8 cellular contexts compared by ENCODE assay signal in the genomic region with DNA sequence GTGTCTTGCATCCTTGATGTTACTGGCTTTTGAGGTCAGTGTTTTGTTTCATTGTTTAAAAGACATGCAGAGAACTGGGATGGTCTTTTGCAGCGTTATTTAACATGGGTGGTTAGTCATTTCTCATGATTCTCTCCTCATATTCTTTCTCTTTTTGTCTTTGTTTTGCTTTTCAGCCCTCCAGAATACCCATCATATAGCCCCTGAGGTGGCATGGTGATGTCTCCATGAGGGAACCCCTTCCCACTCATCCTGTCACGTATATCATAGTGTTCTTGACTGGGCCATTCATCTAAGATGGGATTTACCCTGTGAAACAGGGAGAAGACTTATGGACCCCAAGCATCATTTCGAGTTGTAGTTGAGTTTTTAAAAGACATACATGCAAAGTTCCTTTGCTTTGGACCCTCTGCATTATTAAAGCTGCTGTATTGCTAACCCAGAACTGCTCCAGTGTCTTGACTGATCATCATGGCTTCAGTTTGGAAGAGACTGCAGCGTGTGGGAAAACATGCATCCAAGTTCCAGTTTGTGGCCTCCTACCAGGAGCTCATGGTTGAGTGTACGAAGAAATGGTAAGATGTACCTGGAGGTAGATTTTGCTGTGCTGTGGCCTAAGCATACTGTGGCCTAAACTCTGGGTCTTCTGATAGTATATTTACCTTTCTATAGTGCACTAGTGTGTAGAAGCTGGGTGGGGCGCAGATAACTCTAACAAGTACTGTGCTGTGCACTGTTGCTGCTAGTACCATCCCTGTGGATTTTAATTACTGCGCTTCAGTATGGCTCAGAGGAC. TPM values are rescaled to one million over a fixed set of nuclear protein-coding genes. Genes with fewer than 3 reads are reported as not detected.
DNase-seq lines count a peak whose midpoint lies in the region; ATAC-seq, FAIRE-seq and TF ChIP-seq lines count a peak whose summit lies in the region.

No MANE protein-coding gene starts in this region.

- no peaks in the 10 kb centered on the region for H3K9me2 ChIP-seq in HCT116 (ENCODE audit: insufficient read depth)

- no peak overlapping the region for H2AFZ ChIP-seq in HCT116 (ENCODE audit: low read depth, low read length, poor library complexity, severe bottlenecking)
- peak overlapping the region; percentile 64 for H2AFZ ChIP-seq in astrocyte (ENCODE audit: low read depth, low read length)

- H3K4me1 Mint-ChIP-seq in astrocyte (ENCODE audit: low read depth, unreplicated experiment): peaks cover 21% of the 10 kb centered on the region

- H3K27ac ChIP-seq in 22Rv1: peak overlapping the region; percentile 69
- peak overlapping the region; percentile 69 for H3K27ac ChIP-seq in HCT116 (ENCODE audit: low read depth, low read length)
- peak overlapping the region; percentile 68 for H3K27ac ChIP-seq in astrocyte (ENCODE audit: low read depth, low read length)
- H3K27ac ChIP-seq in lung (ENCODE audit: low read depth in 1 of 2, low read length in 1 of 2): no peak overlapping the region

- FAIRE-seq in astrocyte (lab: Jason Lieb, UNC) (no peak), D721Med (lab: Jason Lieb, UNC) (no peak)

- no peaks in the 10 kb centered on the region for H3K27me3 Mint-ChIP-seq in astrocyte (ENCODE audit: low read depth, unreplicated experiment)

- H3K4me3 ChIP-seq in HCT116 (replicated peaks in 1 of 2; ENCODE audit: low read depth in 1 of 2, low read length in 2 of 2) (peak overlapping the region; percentile 79 to 80), astrocyte (ENCODE audit: insufficient read depth, low read depth, low read length) (peak overlapping the region; percentile 94), lung (peak overlapping the region; percentile 81)

- ATAC-seq in HCT116 (no peak), lung (ENCODE audit: insufficient read depth, low FRiP score) (no peak), HG02571 (IDR thresholded peaks at IDR 0.05; ENCODE audit: unreplicated experiment) (no peak)

- peaks cover 13% of the 10 kb centered on the region for H3K36me3 Mint-ChIP-seq in astrocyte (ENCODE audit: low read depth, unreplicated experiment)

- TSS peak; percentile 32 for BruUV-seq in HCT116 (replicated peaks; lab: Mats Ljungman, UMichigan)

- H3K4me1 ChIP-seq in HCT116 (ENCODE audit: control insufficient read depth in 1 of 2, insufficient read depth in 2 of 2, low read length in 2 of 2) (peaks cover 8 to 36% of the 10 kb centered on the region in 2 experiments), astrocyte (ENCODE audit: insufficient read depth, low read length) (peaks cover 27% of the 10 kb centered on the region), lung (ENCODE audit: control insufficient read depth in 2 of 2, insufficient read depth in 2 of 2, low read length in 2 of 2) (peaks cover 4 to 19% of the 10 kb centered on the region in 2 donors)

- RAD21 ChIA-PET in HCT116 (lab: Charles Lee; ENCODE audit: low non-redundant PET in 1 of 2, low total read pairs in 2 of 2, uncharacterized antibody in 2 of 2, unreplicated experiment in 2 of 2): no interaction called here

- H3K9ac ChIP-seq in HCT116 (ENCODE audit: low read length): peak overlapping the region; percentile 85
- H3K9ac ChIP-seq in astrocyte (ENCODE audit: low read length): peak overlapping the region; percentile 88

- peaks cover 9% of the 10 kb centered on the region for H3K9me3 Mint-ChIP-seq in astrocyte (ENCODE audit: unreplicated experiment)

- H3K4me3 Mint-ChIP-seq in astrocyte (ENCODE audit: unreplicated experiment): peak overlapping the region; percentile 88

- no peak for TF ChIP-seq RAD21 in HCT116 (IDR thresholded peaks at IDR 0.05; ENCODE audit: low read depth)

- TF ChIP-seq POLR2A in HCT116 (IDR thresholded peaks at IDR 0.05; ENCODE audit: borderline replicate concordance, extremely low read depth, insufficient read depth, insufficient read length): no peak

- H3K4me2 ChIP-seq in HCT116 (ENCODE audit: low read length) (peak overlapping the region; percentile 81), astrocyte (ENCODE audit: low read length) (peak overlapping the region; percentile 92)

- H3K27me3 ChIP-seq in HCT116 (ENCODE audit: insufficient read depth, low read length): no peaks in the 10 kb centered on the region
- no peaks in the 10 kb centered on the region for H3K27me3 ChIP-seq in astrocyte (ENCODE audit: insufficient read depth, low read length)
- H3K27me3 ChIP-seq in lung (ENCODE audit: control insufficient read depth, insufficient read depth): no peaks in the 10 kb centered on the region

- no peak for TF ChIP-seq CTCF in 22Rv1 (IDR thresholded peaks at IDR 0.05)
- TF ChIP-seq CTCF in HCT116 (IDR thresholded peaks at IDR 0.05 in 2 of 3, conservative IDR thresholded peaks at IDR 0.05 in 1 of 3; ENCODE audit: borderline replicate concordance in 1 of 3, insufficient read depth in 1 of 3, low read depth in 2 of 3, low read length in 2 of 3): no peak
- no peak for TF ChIP-seq CTCF in astrocyte (IDR thresholded peaks at IDR 0.05; ENCODE audit: insufficient read depth, low read depth, low read length)
- TF ChIP-seq CTCF in lung (IDR thresholded peaks at IDR 0.05; ENCODE audit: control extremely low read depth, extremely low read depth): no peak
- TF ChIP-seq CTCF in D721Med (IDR thresholded peaks at IDR 0.05; ENCODE audit: insufficient read depth, missing control alignments): no peak

- H3K27ac Mint-ChIP-seq in astrocyte (ENCODE audit: unreplicated experiment): no peak overlapping the region

- DNase-seq in HCT116 (ENCODE audit: low read depth, low spot score) (no peak), astrocyte (ENCODE audit: low read depth) (no peak), lung (ENCODE audit: low spot score) (no peak), NCI-H1694 (lab: John Stamatoyannopoulos, UW) (no peak), D721Med (ENCODE audit: insufficient read length, low spot score) (no peak)
- DNase-seq in activated CD4-positive, CD25-positive, alpha-beta regulatory T cell (lab: John Stamatoyannopoulos, UW): no peak

- CTCF ChIA-PET in HCT116 (lab: Charles Lee): interaction anchor here (1.5 kb wide), 1 partner anchor 250 kb away, joined by 3 read pairs; no protein-coding TSS in a partner anchor

- no peaks in the 10 kb centered on the region for H3K9me3 ChIP-seq in HCT116 (ENCODE audit: control insufficient read depth in 1 of 2, insufficient read depth in 1 of 2, low read depth in 1 of 2, low read length in 2 of 2)
- no peaks in the 10 kb centered on the region for H3K9me3 ChIP-seq in astrocyte (ENCODE audit: insufficient read depth, low read depth, low read length)
- H3K9me3 ChIP-seq in lung (ENCODE audit: control insufficient read depth in 2 of 2, insufficient read depth in 1 of 2, low read length in 1 of 2): no peaks in the 10 kb centered on the region

- WGBS in lung, 2 donors: 87% methylated on average over 7 of the region's 7 CpGs

- peaks cover 62% of the 10 kb centered on the region for H3K79me2 ChIP-seq in HCT116 (ENCODE audit: insufficient read depth, low read length)
- H3K79me2 ChIP-seq in astrocyte (ENCODE audit: insufficient read depth, low read length): peaks cover 60% of the 10 kb centered on the region

- peaks cover 39 to 41% of the 10 kb centered on the region in 2 experiments for H3K36me3 ChIP-seq in HCT116 (ENCODE audit: control insufficient read depth in 1 of 2, insufficient read depth in 2 of 2, low read length in 2 of 2)
- peaks cover 22% of the 10 kb centered on the region for H3K36me3 ChIP-seq in astrocyte (ENCODE audit: insufficient read depth, low read length)
- H3K36me3 ChIP-seq in lung (ENCODE audit: control insufficient read depth in 2 of 2, insufficient read depth in 2 of 2, low read length in 2 of 2): peaks cover 0 to 6% of the 10 kb centered on the region in 2 donors

- intact Hi-C loops in HCT116 (cut with micrococcal nuclease): loop anchor here (5.0 kb wide), 2 partner anchors 65 to 250 kb away; no protein-coding TSS in a partner anchor

- POLR2A ChIA-PET in HCT116 (lab: Charles Lee): no interaction called here

- H4K20me1 ChIP-seq in HCT116 (ENCODE audit: insufficient read depth): peaks cover 2% of the 10 kb centered on the region; the same call in 1 of the 2 replicates
- H4K20me1 ChIP-seq in astrocyte (ENCODE audit: insufficient read depth, low read length): peaks cover 31% of the 10 kb centered on the region

TF ChIP-seq in HCT116, 20 proteins besides CTCF, POLR2A, EP300 and RAD21:
- TF ChIP-seq, protein P1, sequence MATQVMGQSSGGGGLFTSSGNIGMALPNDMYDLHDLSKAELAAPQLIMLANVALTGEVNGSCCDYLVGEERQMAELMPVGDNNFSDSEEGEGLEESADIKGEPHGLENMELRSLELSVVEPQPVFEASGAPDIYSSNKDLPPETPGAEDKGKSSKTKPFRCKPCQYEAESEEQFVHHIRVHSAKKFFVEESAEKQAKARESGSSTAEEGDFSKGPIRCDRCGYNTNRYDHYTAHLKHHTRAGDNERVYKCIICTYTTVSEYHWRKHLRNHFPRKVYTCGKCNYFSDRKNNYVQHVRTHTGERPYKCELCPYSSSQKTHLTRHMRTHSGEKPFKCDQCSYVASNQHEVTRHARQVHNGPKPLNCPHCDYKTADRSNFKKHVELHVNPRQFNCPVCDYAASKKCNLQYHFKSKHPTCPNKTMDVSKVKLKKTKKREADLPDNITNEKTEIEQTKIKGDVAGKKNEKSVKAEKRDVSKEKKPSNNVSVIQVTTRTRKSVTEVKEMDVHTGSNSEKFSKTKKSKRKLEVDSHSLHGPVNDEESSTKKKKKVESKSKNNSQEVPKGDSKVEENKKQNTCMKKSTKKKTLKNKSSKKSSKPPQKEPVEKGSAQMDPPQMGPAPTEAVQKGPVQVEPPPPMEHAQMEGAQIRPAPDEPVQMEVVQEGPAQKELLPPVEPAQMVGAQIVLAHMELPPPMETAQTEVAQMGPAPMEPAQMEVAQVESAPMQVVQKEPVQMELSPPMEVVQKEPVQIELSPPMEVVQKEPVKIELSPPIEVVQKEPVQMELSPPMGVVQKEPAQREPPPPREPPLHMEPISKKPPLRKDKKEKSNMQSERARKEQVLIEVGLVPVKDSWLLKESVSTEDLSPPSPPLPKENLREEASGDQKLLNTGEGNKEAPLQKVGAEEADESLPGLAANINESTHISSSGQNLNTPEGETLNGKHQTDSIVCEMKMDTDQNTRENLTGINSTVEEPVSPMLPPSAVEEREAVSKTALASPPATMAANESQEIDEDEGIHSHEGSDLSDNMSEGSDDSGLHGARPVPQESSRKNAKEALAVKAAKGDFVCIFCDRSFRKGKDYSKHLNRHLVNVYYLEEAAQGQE (IDR thresholded peaks at IDR 0.05; ENCODE audit: low read depth): no peak

RNA-seq across cellular contexts. Expression of a gene that starts 1.4 kb away (rescaled TPM):
- total RNA-seq in HCT116 (2021; ENCODE audit: unreplicated experiment): 89.9 TPM
- polyA plus RNA-seq in HCT116 (2012): 45.1 and 65.0 TPM in 2 replicates
- 44.1 and 50.4 TPM in 2 replicates for total RNA-seq in astrocyte
- total RNA-seq in lung: 10 to 100 TPM; 33.7 to 83.2 TPM
- 10 to 100 TPM in 1 of 2 donors, 1 to 10 TPM in 1; 7.9 to 11.7 TPM for polyA plus RNA-seq in lung

Comparison
In these comparisons a context has a peak if more than half of its experiments do, and no peak if none do; other contexts are left out.
1. H3K27ac ChIP-seq: peak in 22Rv1 (single experiment), HCT116 (single experiment) and astrocyte (single experiment); none in lung (0 of 2).
2. Peak in every context shown above with its lines, with median percentiles within 50 percentile points of each other: H3K4me3 ChIP-seq.